ENCODE assay signal across 8 cellular contexts in genomic region chr2:234495801-234496441, GRCh38. TPM values are rescaled to one million over a fixed set of nuclear protein-coding genes. Genes with fewer than 3 reads are reported as not detected.
DNase-seq lines count a peak whose midpoint lies in the region; ATAC-seq and TF ChIP-seq lines count a peak whose summit lies in the region.

No MANE protein-coding gene starts in this region.

- TF ChIP-seq EP300 in upper lobe of left lung (IDR thresholded peaks at IDR 0.05), result no peak

- peak overlapping the region; percentile 75 for H4K91ac ChIP-seq in mesenchymal stem cell (ENCODE audit: low read length)

- H3K9me3 ChIP-seq in SJCRH30 (replicated peaks) (no peaks in the 10 kb centered on the region), mesenchymal stem cell (ENCODE audit: control insufficient read depth, low read length) (no peaks in the 10 kb centered on the region), upper lobe of left lung (no peaks in the 10 kb centered on the region)

- peak overlapping the region; percentile 41 to 74 for H3K4ac ChIP-seq in mesenchymal stem cell (ENCODE audit: low read depth in 1 of 2, low read length in 2 of 2)

- H3K4me2 ChIP-seq in mesenchymal stem cell (ENCODE audit: low read length, poor library complexity, severe bottlenecking), result no peak overlapping the region

- DNase-seq in AG20443 (ENCODE audit: low spot score) (peak; percentile 28), SJCRH30 (peak; percentile 32 to 54), mesenchymal stem cell (peak; percentile 47), upper lobe of left lung (peak; percentile 40 to 88), NCI-H345 (lab: John Stamatoyannopoulos, UW) (no peak), SIG-M5 treated with dmso at 0.1 percent for 504 hours (lab: John Stamatoyannopoulos, UW; ENCODE audit: unreplicated experiment) (no peak)

- H3K4me3 ChIP-seq in SJCRH30 (peak overlapping the region; percentile 97), mesenchymal stem cell (ENCODE audit: insufficient read depth in 1 of 2, low read depth in 1 of 2, low read length in 2 of 2) (peak overlapping the region; percentile 88 to 99), upper lobe of left lung (peak overlapping the region; percentile 9 to 83 (median 76))

- peak overlapping the region; percentile 63 to 79 for H3K18ac ChIP-seq in mesenchymal stem cell (ENCODE audit: low read depth in 1 of 2, low read length in 2 of 2)

- H4K8ac ChIP-seq in mesenchymal stem cell (ENCODE audit: low read length), result peak overlapping the region; percentile 76

- peak overlapping the region; percentile 96 for H2BK5ac ChIP-seq in mesenchymal stem cell (ENCODE audit: low read depth, low read length, poor library complexity, severe bottlenecking)

- peak overlapping the region; percentile 10 for H2AFZ ChIP-seq in mesenchymal stem cell (ENCODE audit: low read depth, low read length)

- WGBS in mesenchymal stem cell, result 1% methylated on average over 51 of the region's 51 CpGs
- WGBS in upper lobe of left lung, 2 donors, result 4 to 12% methylated on average over 20 to 35 of the region's 51 CpGs

- H3K27me3 ChIP-seq in SJCRH30, result no peaks in the 10 kb centered on the region
- no peaks in the 10 kb centered on the region for H3K27me3 ChIP-seq in mesenchymal stem cell (ENCODE audit: control insufficient read depth in 1 of 2, insufficient read depth in 1 of 2, low read length in 2 of 2)
- peaks cover 0 to 4% (median 0%) of the 10 kb centered on the region in 4 donors for H3K27me3 ChIP-seq in upper lobe of left lung

- peak overlapping the region; percentile 93 for H3K9ac ChIP-seq in mesenchymal stem cell (ENCODE audit: low read length)

- no peak overlapping the region for H2BK15ac ChIP-seq in mesenchymal stem cell (ENCODE audit: low read depth, poor library complexity, severe bottlenecking)

- H3K14ac ChIP-seq in mesenchymal stem cell (ENCODE audit: low read length in 2 of 2), result peak overlapping the region in 1 of 2 experiments; percentile 12

- no peak overlapping the region for H2BK120ac ChIP-seq in mesenchymal stem cell (ENCODE audit: low read depth, low read length)

- no peak for TF ChIP-seq POLR2A in upper lobe of left lung (IDR thresholded peaks at IDR 0.05)

- H3K4me1 ChIP-seq in SJCRH30 (no peaks in the 10 kb centered on the region), mesenchymal stem cell (ENCODE audit: control insufficient read depth, insufficient read depth, low read depth, low read length) (peaks cover 10% of the 10 kb centered on the region), upper lobe of left lung (peaks cover 20 to 34% (median 22%) of the 10 kb centered on the region in 4 donors)

- ATAC-seq in GM21447 (IDR thresholded peaks at IDR 0.05; ENCODE audit: unreplicated experiment), result peak; percentile 2
- peak; percentile 7 to 16 for ATAC-seq in upper lobe of left lung (ENCODE audit: low FRiP score in 2 of 2)

- H3K23ac ChIP-seq in mesenchymal stem cell (ENCODE audit: low read length in 2 of 2), result peak overlapping the region in 1 of 2 experiments; percentile 95

- peak overlapping the region; percentile 34 for H2AK5ac ChIP-seq in mesenchymal stem cell (ENCODE audit: low read length, severe bottlenecking)

- peak overlapping the region in 1 of 2 experiments; percentile 8 for H2BK12ac ChIP-seq in mesenchymal stem cell (ENCODE audit: low read length in 2 of 2)

- TF ChIP-seq CTCF in upper lobe of left lung (IDR thresholded peaks at IDR 0.05), result no peak

- peak overlapping the region; percentile 38 for H3K27ac ChIP-seq in SJCRH30
- peak overlapping the region; percentile 15 for H3K27ac ChIP-seq in cingulate gyrus (ENCODE audit: low read depth, low read length)
- H3K27ac ChIP-seq in mesenchymal stem cell (ENCODE audit: low read length, poor library complexity, severe bottlenecking), result peak overlapping the region; percentile 96
- peak overlapping the region; percentile 64 to 88 (median 84) for H3K27ac ChIP-seq in upper lobe of left lung

- H3K79me1 ChIP-seq in mesenchymal stem cell (replicated peaks; ENCODE audit: low read length, poor library complexity, severe bottlenecking), result peaks cover 9% of the 10 kb centered on the region

- H3K36me3 ChIP-seq in SJCRH30 (no peaks in the 10 kb centered on the region), mesenchymal stem cell (ENCODE audit: control insufficient read depth in 1 of 2, insufficient read depth in 2 of 2, low read depth in 1 of 2, low read length in 2 of 2) (peaks cover 9 to 15% of the 10 kb centered on the region in 2 experiments), upper lobe of left lung (no peaks in the 10 kb centered on the region)

RNA-seq across cellular contexts. Expression of gene ARL4C, which starts 1.0 kb away (rescaled TPM):
- total RNA-seq in SJCRH30 (2014; rRNA removed; shearing (Covaris generic)), result 12.2 and 13.0 TPM in 2 replicates
- 16.2 TPM for polyA plus RNA-seq in mesenchymal stem cell (2013, experiment 1 of 2)
- polyA plus RNA-seq in mesenchymal stem cell (2013, experiment 2 of 2), result 15.9 TPM
- total RNA-seq in upper lobe of left lung, result 10 to 100 TPM; 16.6 to 33.1 (median 20.1) TPM

Comparison
In these comparisons a context has a peak if more than half of its experiments do, and no peak if none do; other contexts are left out.
1. DNase-seq: peak in AG20443 (single experiment), SJCRH30 (2 of 2), mesenchymal stem cell (single experiment) and upper lobe of left lung (2 of 2); none in NCI-H345 (single experiment) and SIG-M5 treated with dmso at 0.1 percent for 504 hours (single experiment).
2. H3K27ac ChIP-seq: peak in every context shown above with its lines; median percentile 96 in mesenchymal stem cell; 84 in upper lobe of left lung; 38 in SJCRH30; 15 in cingulate gyrus.
3. Peak in every context shown above with its lines, with median percentiles within 50 percentile points of each other: H3K4me3 ChIP-seq.